Comparison of ENCODE assay signal across 8 cellular contexts in genomic region chr19:12720296-12720695, GRCh38. TPM values are rescaled to one million over a fixed set of nuclear protein-coding genes. Genes with fewer than 3 reads are reported as not detected.
DNase-seq lines count a peak whose midpoint lies in the region; ATAC-seq, FAIRE-seq and TF ChIP-seq lines count a peak whose summit lies in the region.
"Had no signal": no experiment of that assay in that cellular context is flagged by ENCODE, and none has a peak within 500 bp of the region (broad histone marks: within the 10 kb centered on the region; RNA-seq: fewer than 3 reads in every experiment).

No MANE protein-coding gene starts in this region.

- FAIRE-seq in HTR-8/SVneo (lab: Jason Lieb, UNC): no peak

- DNase-seq in heart left ventricle: no peak
- no peak for DNase-seq in right atrium auricular region (ENCODE audit: low spot score)
- DNase-seq in fibroblast of pulmonary artery (ENCODE audit: low read depth): no peak
- DNase-seq in transverse colon: no peak
- no peak for DNase-seq in ACHN
- no peak for DNase-seq in HTR-8/SVneo (ENCODE audit: insufficient read length, low spot score)
- DNase-seq: DMS53 had no signal

- H3K4me3 ChIP-seq in heart left ventricle (peak overlapping the region in 10 of 12 donors; percentile 65 to 98 (median 82)), right atrium auricular region (peak overlapping the region in 1 of 2 donors; percentile 83), fibroblast of pulmonary artery (replicated peaks; ENCODE audit: low read depth, low read length) (peak overlapping the region; percentile 81), transverse colon (peak overlapping the region in 1 of 4 donors; percentile 90)

- TF ChIP-seq CTCF in heart left ventricle (IDR thresholded peaks at IDR 0.05): no peak
- no peak for TF ChIP-seq CTCF in right atrium auricular region (IDR thresholded peaks at IDR 0.05)
- TF ChIP-seq CTCF in fibroblast of pulmonary artery (IDR thresholded peaks at IDR 0.05; ENCODE audit: low read length, missing control alignments): no peak
- TF ChIP-seq CTCF in transverse colon (IDR thresholded peaks at IDR 0.05): no peak

- WGBS in heart left ventricle, 4 donors: 76 to 84% (median 79%) methylated on average over 10 of the region's 10 CpGs
- 86 to 88% methylated on average over 5 to 10 of the region's 10 CpGs for WGBS in transverse colon (ENCODE audit: low coverage in 1 of 2), 2 donors

- TF ChIP-seq POLR2A in heart left ventricle (IDR thresholded peaks at IDR 0.05): no peak
- no peak for TF ChIP-seq POLR2A in transverse colon (IDR thresholded peaks at IDR 0.05)

- no peak for ATAC-seq in heart left ventricle

- in situ Hi-C loops in transverse colon (cut with MboI; ENCODE audit: low pct_ligation_motif_present in 1 of 4, low pct_unique_long_range_greater_than_20kb in 1 of 4, low sequenced_read_pairs in 3 of 4): no loop called here
- in situ Hi-C loops in ACHN (cut with HindIII; ENCODE audit: low pct_ligation_motif_present, low pct_unique_long_range_greater_than_20kb, low sequenced_read_pairs): no loop called here

- H3K9me3 ChIP-seq in heart left ventricle (no peaks in the 10 kb centered on the region), right atrium auricular region (no peaks in the 10 kb centered on the region), transverse colon (no peaks in the 10 kb centered on the region)

- H3K36me3 ChIP-seq in heart left ventricle (peaks cover 0 to 40% (median 37%) of the 10 kb centered on the region in 9 donors), right atrium auricular region (peaks cover 31% of the 10 kb centered on the region), transverse colon (peaks cover 0 to 14% (median 3%) of the 10 kb centered on the region in 4 donors)

- no peaks in the 10 kb centered on the region for H3K27me3 ChIP-seq in heart left ventricle
- no peaks in the 10 kb centered on the region for H3K27me3 ChIP-seq in right atrium auricular region
- no peaks in the 10 kb centered on the region for H3K27me3 ChIP-seq in transverse colon

- H3K27ac ChIP-seq in heart left ventricle (peak overlapping the region in 11 of 12 donors; percentile 89 to 98 (median 96)), right atrium auricular region (peak overlapping the region in 1 of 2 donors; percentile 97), transverse colon (peak overlapping the region; percentile 92 to 98 (median 96))

- intact Hi-C loops in heart left ventricle (cut with DNase I): loop anchor here in 3 of 10 donors (5.0 kb wide), 2 partner anchors 38 to 82 kb away; partner anchors contain the start of genes PRDX2 (in 2 of the 3), THSD8 (in 2 of the 3) and DHPS (in 1 of the 3)
- intact Hi-C loops in transverse colon (cut with DNase I; ENCODE audit: low total_unique reads): no loop called here

- no peak for TF ChIP-seq EP300 in transverse colon (IDR thresholded peaks at IDR 0.05; ENCODE audit: low read depth)

- H3K4me1 ChIP-seq in heart left ventricle (peaks cover 4 to 44% (median 33%) of the 10 kb centered on the region in 12 donors), right atrium auricular region (peaks cover 0 to 40% of the 10 kb centered on the region in 2 donors), transverse colon (peaks cover 14 to 46% (median 29%) of the 10 kb centered on the region in 4 donors)

RNA-seq across cellular contexts. Expression of gene TNPO2, which starts 3.4 kb away (rescaled TPM):
- total RNA-seq in heart left ventricle: 10 to 100 TPM; 33.7 to 57.4 (median 42.6) TPM
- 10 to 100 TPM; 18.0 to 29.2 TPM for polyA plus RNA-seq in heart left ventricle
- 10 to 100 TPM; 35.9 to 55.2 TPM for total RNA-seq in right atrium auricular region
- 100 to 1,000 TPM in 1 of 4 donors, 10 to 100 TPM in 3; 39.2 to 128 (median 62.7) TPM for total RNA-seq in transverse colon

RNA-seq across cellular contexts. Expression of gene TRIR, which starts 14.2 kb away (rescaled TPM):
- total RNA-seq in heart left ventricle (100 to 1,000 TPM in 6 of 9 donors, 10 to 100 TPM in 3; 90.4 to 305 (median 118) TPM), right atrium auricular region (100 to 1,000 TPM; 262 to 287 TPM), transverse colon (100 to 1,000 TPM; 295 to 760 (median 327) TPM)
- polyA plus RNA-seq in heart left ventricle: 100 to 1,000 TPM; 226 to 234 TPM

RNA-seq across cellular contexts. Expression of gene GET3, which starts 17.0 kb away (rescaled TPM):
- total RNA-seq in heart left ventricle (10 to 100 TPM; 54.3 to 81.5 (median 61.8) TPM), right atrium auricular region (10 to 100 TPM; 44.6 to 55.1 TPM), transverse colon (10 to 100 TPM; 18.3 to 75.2 (median 43.6) TPM)
- 100 to 1,000 TPM in 1 of 2 donors, 10 to 100 TPM in 1; 76.3 to 133 TPM for polyA plus RNA-seq in heart left ventricle

RNA-seq across cellular contexts. Expression of gene FBXW9, which starts 23.9 kb away (rescaled TPM):
- 1 to 10 TPM; 1.5 to 3.6 (median 2.4) TPM for total RNA-seq in heart left ventricle
- polyA plus RNA-seq in heart left ventricle: 1 to 10 TPM; 1.0 to 5.0 TPM
- total RNA-seq in right atrium auricular region: 1 to 10 TPM; 1.8 TPM
- total RNA-seq in transverse colon: 1 to 10 TPM; 3.2 to 8.1 (median 4.9) TPM

RNA-seq across cellular contexts. Expression of gene BEST2, which starts 31.3 kb away (rescaled TPM):
- total RNA-seq in heart left ventricle (not detected), right atrium auricular region (not detected), transverse colon (100 to 1,000 TPM; 121 to 325 (median 141) TPM)
- polyA plus RNA-seq in heart left ventricle: not detected
- total RNA-seq: left ventricle myocardium superior had no signal
